Comparison of ENCODE assay signal across 5 cellular contexts in genomic region chr2:50049237-50049636, GRCh38.
"Had no signal": no experiment of that assay in that cellular context is flagged by ENCODE, and none has a peak within 500 bp of the region (broad histone marks: within the 10 kb centered on the region; RNA-seq: fewer than 3 reads in every experiment).

No MANE protein-coding gene starts in this region.

- FAIRE-seq: HepG2, HTR-8/SVneo had no signal

- ATAC-seq: HepG2 had no signal

- H3K27ac ChIP-seq: HL-60 had no signal

- DNase-seq: IMR-90, KBM-7 had no signal
